In genomic region chr19:55654833-55655647, GRCh38 we compare ENCODE assay signal across 8 cellular contexts. TPM values are rescaled to one million over a fixed set of nuclear protein-coding genes. Genes with fewer than 3 reads are reported as not detected.
A peak's percentile ranks its signal among the peaks of the same experiment; 100 is the strongest.
DNase-seq lines count a peak whose midpoint lies in the region; ATAC-seq and TF ChIP-seq lines count a peak whose summit lies in the region.

TSS of gene U2AF2 (plus strand) at chr19:55655035. CDS start at chr19:55655105, 70 bp downstream.

- no peaks in the 10 kb centered on the region for H3K36me3 ChIP-seq in GM23338 (ENCODE audit: insufficient read depth)
- no peaks in the 10 kb centered on the region for H3K36me3 ChIP-seq in neural progenitor cell

- DNase-seq in EL (peak; percentile 90), GM23338 (ENCODE audit: low spot score) (peak; percentile 93), LHCN-M2 (ENCODE audit: low read depth) (peak; percentile 84), SHP77 (lab: John Stamatoyannopoulos, UW) (peak; percentile 63 to 83), activated gamma-delta T cell (lab: John Stamatoyannopoulos, UW) (peak; percentile 95), foreskin fibroblast (peak; percentile 83 to 96), neural progenitor cell (ENCODE audit: low spot score) (peak; percentile 96), stromal cell of bone marrow (ENCODE audit: low read depth) (peak; percentile 72)

- no peaks in the 10 kb centered on the region for H3K9me2 ChIP-seq in GM23338 (ENCODE audit: insufficient read depth)

- H3K27me3 ChIP-seq in GM23338 (ENCODE audit: insufficient read depth) (no peaks in the 10 kb centered on the region), neural progenitor cell (no peaks in the 10 kb centered on the region)

- H3K9ac ChIP-seq in neural progenitor cell, result peak within 1 kb of the TSS; percentile 95

- H3K27me3 Mint-ChIP-seq in GM23338 (ENCODE audit: insufficient read depth, low read depth, poor library complexity), result peaks cover 31% of the 10 kb centered on the region
- H3K27me3 Mint-ChIP-seq in neural progenitor cell (ENCODE audit: insufficient read depth, low read depth), result peaks cover 7% of the 10 kb centered on the region

- H2AFZ ChIP-seq in GM23338 (no peak within 1 kb of the TSS; the same call in 1 of the 2 replicates), neural progenitor cell (replicated peaks) (peak within 1 kb of the TSS; percentile 93)

- H3K4me3 ChIP-seq in GM23338 (peak within 1 kb of the TSS; percentile 100), foreskin fibroblast (ENCODE audit: low read depth in 1 of 2, low read length in 2 of 2) (peak within 1 kb of the TSS; percentile 95 to 97), neural progenitor cell (peak within 1 kb of the TSS; percentile 88)

- H3K4me2 ChIP-seq in GM23338 (peak within 1 kb of the TSS; percentile 100), neural progenitor cell (peak within 1 kb of the TSS; percentile 94)

- H4K20me1 ChIP-seq in GM23338 (replicated peaks; ENCODE audit: insufficient read depth) (peaks cover 39% of the 10 kb centered on the region), neural progenitor cell (ENCODE audit: low read depth) (peaks cover 45% of the 10 kb centered on the region)

- TF ChIP-seq CTCF in GM23338 (conservative IDR thresholded peaks at IDR 0.05; ENCODE audit: low read depth in 2 of 2) (no peak), foreskin fibroblast (IDR thresholded peaks at IDR 0.05; ENCODE audit: low read depth, low read length) (no peak), neural progenitor cell (IDR thresholded peaks at IDR 0.05) (no peak)

- H3K36me3 Mint-ChIP-seq in GM23338 (ENCODE audit: low read depth), result peaks cover 38% of the 10 kb centered on the region
- peaks cover 9% of the 10 kb centered on the region for H3K36me3 Mint-ChIP-seq in neural progenitor cell

- H3K4me3 Mint-ChIP-seq in GM23338, result peak within 1 kb of the TSS; percentile 92
- H3K4me3 Mint-ChIP-seq in neural progenitor cell, result peak within 1 kb of the TSS; percentile 96

- peak; percentile 48 for ATAC-seq in GM23338

- H3K4me1 Mint-ChIP-seq in GM23338 (peaks cover 47% of the 10 kb centered on the region), neural progenitor cell (peaks cover 33% of the 10 kb centered on the region)

- H3K79me2 ChIP-seq in GM23338 (replicated peaks; ENCODE audit: insufficient read depth) (peaks cover 48% of the 10 kb centered on the region), neural progenitor cell (ENCODE audit: low read depth) (peaks cover 51% of the 10 kb centered on the region)

- H3K27ac Mint-ChIP-seq in GM23338, result peak within 1 kb of the TSS; percentile 99
- H3K27ac Mint-ChIP-seq in neural progenitor cell, result peak within 1 kb of the TSS; percentile 99

- no peaks in the 10 kb centered on the region; the same call in 2 of the 3 replicates for H3K9me3 Mint-ChIP-seq in GM23338
- H3K9me3 Mint-ChIP-seq in neural progenitor cell, result no peaks in the 10 kb centered on the region

- H3K4me1 ChIP-seq in GM23338 (ENCODE audit: insufficient read depth) (peaks cover 27% of the 10 kb centered on the region), neural progenitor cell (peaks cover 18% of the 10 kb centered on the region)

- H3K9me3 ChIP-seq in neural progenitor cell (ENCODE audit: low read depth), result no peaks in the 10 kb centered on the region

- H3K27ac ChIP-seq in GM23338 (ENCODE audit: low read depth), result peak within 1 kb of the TSS; percentile 98
- H3K27ac ChIP-seq in neural progenitor cell, result peak within 1 kb of the TSS; percentile 98

- H3F3A ChIP-seq in GM23338 (replicated peaks; ENCODE audit: low read depth) (peaks cover 20% of the 10 kb centered on the region), neural progenitor cell (ENCODE audit: low read depth) (peaks cover 12% of the 10 kb centered on the region)

TF ChIP-seq in GM23338, 12 proteins besides CTCF, POLR2A, EP300 and RAD21 (continues in another document):
- TF ChIP-seq JUNB (IDR thresholded peaks at IDR 0.05; ENCODE audit: unreplicated experiment) (no peak), POLR2AphosphoS5 (IDR thresholded peaks at IDR 0.05; ENCODE audit: low read depth) (peak; percentile 44; the same call in 1 of the 2 replicates), STAT1 (IDR thresholded peaks at IDR 0.05; ENCODE audit: unreplicated experiment) (no peak)
- TF ChIP-seq, protein P1, sequence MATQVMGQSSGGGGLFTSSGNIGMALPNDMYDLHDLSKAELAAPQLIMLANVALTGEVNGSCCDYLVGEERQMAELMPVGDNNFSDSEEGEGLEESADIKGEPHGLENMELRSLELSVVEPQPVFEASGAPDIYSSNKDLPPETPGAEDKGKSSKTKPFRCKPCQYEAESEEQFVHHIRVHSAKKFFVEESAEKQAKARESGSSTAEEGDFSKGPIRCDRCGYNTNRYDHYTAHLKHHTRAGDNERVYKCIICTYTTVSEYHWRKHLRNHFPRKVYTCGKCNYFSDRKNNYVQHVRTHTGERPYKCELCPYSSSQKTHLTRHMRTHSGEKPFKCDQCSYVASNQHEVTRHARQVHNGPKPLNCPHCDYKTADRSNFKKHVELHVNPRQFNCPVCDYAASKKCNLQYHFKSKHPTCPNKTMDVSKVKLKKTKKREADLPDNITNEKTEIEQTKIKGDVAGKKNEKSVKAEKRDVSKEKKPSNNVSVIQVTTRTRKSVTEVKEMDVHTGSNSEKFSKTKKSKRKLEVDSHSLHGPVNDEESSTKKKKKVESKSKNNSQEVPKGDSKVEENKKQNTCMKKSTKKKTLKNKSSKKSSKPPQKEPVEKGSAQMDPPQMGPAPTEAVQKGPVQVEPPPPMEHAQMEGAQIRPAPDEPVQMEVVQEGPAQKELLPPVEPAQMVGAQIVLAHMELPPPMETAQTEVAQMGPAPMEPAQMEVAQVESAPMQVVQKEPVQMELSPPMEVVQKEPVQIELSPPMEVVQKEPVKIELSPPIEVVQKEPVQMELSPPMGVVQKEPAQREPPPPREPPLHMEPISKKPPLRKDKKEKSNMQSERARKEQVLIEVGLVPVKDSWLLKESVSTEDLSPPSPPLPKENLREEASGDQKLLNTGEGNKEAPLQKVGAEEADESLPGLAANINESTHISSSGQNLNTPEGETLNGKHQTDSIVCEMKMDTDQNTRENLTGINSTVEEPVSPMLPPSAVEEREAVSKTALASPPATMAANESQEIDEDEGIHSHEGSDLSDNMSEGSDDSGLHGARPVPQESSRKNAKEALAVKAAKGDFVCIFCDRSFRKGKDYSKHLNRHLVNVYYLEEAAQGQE (IDR thresholded peaks at IDR 0.05; ENCODE audit: unreplicated experiment), result no peak
- TF ChIP-seq, protein P2, sequence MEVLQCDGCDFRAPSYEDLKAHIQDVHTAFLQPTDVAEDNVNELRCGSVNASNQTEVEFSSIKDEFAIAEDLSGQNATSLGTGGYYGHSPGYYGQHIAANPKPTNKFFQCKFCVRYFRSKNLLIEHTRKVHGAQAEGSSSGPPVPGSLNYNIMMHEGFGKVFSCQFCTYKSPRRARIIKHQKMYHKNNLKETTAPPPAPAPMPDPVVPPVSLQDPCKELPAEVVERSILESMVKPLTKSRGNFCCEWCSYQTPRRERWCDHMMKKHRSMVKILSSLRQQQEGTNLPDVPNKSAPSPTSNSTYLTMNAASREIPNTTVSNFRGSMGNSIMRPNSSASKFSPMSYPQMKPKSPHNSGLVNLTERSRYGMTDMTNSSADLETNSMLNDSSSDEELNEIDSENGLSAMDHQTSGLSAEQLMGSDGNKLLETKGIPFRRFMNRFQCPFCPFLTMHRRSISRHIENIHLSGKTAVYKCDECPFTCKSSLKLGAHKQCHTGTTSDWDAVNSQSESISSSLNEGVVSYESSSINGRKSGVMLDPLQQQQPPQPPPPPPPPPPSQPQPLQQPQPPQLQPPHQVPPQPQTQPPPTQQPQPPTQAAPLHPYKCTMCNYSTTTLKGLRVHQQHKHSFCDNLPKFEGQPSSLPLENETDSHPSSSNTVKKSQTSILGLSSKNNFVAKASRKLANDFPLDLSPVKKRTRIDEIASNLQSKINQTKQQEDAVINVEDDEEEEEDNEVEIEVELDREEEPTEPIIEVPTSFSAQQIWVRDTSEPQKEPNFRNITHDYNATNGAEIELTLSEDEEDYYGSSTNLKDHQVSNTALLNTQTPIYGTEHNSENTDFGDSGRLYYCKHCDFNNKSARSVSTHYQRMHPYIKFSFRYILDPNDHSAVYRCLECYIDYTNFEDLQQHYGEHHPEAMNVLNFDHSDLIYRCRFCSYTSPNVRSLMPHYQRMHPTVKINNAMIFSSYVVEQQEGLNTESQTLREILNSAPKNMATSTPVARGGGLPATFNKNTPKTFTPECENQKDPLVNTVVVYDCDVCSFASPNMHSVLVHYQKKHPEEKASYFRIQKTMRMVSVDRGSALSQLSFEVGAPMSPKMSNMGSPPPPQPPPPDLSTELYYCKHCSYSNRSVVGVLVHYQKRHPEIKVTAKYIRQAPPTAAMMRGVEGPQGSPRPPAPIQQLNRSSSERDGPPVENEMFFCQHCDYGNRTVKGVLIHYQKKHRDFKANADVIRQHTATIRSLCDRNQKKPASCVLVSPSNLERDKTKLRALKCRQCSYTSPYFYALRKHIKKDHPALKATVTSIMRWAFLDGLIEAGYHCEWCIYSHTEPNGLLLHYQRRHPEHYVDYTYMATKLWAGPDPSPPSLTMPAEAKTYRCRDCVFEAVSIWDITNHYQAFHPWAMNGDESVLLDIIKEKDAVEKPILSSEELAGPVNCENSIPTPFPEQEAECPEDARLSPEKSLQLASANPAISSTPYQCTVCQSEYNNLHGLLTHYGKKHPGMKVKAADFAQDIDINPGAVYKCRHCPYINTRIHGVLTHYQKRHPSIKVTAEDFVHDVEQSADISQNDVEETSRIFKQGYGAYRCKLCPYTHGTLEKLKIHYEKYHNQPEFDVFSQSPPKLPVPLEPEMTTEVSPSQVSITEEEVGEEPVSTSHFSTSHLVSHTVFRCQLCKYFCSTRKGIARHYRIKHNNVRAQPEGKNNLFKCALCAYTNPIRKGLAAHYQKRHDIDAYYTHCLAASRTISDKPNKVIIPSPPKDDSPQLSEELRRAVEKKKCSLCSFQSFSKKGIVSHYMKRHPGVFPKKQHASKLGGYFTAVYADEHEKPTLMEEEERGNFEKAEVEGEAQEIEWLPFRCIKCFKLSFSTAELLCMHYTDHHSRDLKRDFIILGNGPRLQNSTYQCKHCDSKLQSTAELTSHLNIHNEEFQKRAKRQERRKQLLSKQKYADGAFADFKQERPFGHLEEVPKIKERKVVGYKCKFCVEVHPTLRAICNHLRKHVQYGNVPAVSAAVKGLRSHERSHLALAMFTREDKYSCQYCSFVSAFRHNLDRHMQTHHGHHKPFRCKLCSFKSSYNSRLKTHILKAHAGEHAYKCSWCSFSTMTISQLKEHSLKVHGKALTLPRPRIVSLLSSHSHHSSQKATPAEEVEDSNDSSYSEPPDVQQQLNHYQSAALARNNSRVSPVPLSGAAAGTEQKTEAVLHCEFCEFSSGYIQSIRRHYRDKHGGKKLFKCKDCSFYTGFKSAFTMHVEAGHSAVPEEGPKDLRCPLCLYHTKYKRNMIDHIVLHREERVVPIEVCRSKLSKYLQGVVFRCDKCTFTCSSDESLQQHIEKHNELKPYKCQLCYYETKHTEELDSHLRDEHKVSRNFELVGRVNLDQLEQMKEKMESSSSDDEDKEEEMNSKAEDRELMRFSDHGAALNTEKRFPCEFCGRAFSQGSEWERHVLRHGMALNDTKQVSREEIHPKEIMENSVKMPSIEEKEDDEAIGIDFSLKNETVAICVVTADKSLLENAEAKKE (CRISPR knock-in tag; IDR thresholded peaks at IDR 0.05), result no peak

RNA-seq across cellular contexts. Expression of gene U2AF2, which starts in this region (rescaled TPM):
- 233 and 234 TPM in 2 replicates for total RNA-seq in GM23338 (2014; rRNA removed; shearing (Covaris generic))
- 73.1 and 75.2 TPM in 2 replicates for polyA plus RNA-seq in GM23338 (2016; fragmentation: Nextera tagmentation; extraction: Ambion mirVana)
- total RNA-seq in LHCN-M2 (2014; rRNA removed) (168 and 174 TPM in 2 replicates), neural progenitor cell (ENCODE audit: low replicate concordance) (124 and 238 TPM in 2 replicates)
- polyA plus RNA-seq in LHCN-M2 (2012), result 161 TPM

Comparison
In these comparisons a context has a peak if more than half of its experiments do, and no peak if none do; other contexts are left out.
1. Peak in every context shown above with its lines: DNase-seq, ATAC-seq, H3K4me3 ChIP-seq and H3K27ac ChIP-seq.